In the genomic region with DNA sequence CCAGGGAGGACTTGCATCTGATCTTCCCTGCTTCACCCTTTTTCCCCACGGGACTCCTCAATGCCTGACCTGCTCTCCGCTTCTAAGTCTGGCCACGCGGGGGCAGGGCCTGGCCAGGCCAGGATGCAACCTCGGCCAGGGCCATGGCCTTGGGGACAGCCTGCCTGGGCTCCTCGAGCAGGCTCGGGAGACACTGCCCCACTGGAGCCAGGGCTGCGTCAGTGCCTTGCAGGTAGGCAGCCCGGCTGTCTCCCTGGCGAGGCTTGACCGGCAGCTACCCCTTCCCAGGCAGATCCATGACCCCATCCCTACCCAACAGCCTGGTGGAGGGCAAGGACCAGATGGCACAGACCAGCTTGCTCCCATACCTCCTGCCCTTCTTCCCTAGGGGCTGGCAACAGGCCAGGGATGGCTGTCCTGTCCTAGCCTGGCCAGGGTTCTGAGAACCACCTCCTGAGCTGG, we compare ENCODE assay signal across 1 cellular context.
TF ChIP-seq lines count a peak whose summit lies in the region.

No MANE protein-coding gene starts in this region.

TF ChIP-seq in HepG2, 621 proteins besides CTCF, POLR2A, EP300 and RAD21 (continues in another document):
- 0 out of 2 replicates have a peak, but pooled peaks have one; percentile 37 for TF ChIP-seq ELF3 (CRISPR knock-in tag; IDR thresholded peaks at IDR 0.05)
- peak; percentile 57; the same call in 1 of the 2 replicates for TF ChIP-seq HDAC2 (CRISPR knock-in tag; IDR thresholded peaks at IDR 0.05)
- TF ChIP-seq SALL1 (CRISPR knock-in tag; IDR thresholded peaks at IDR 0.05), result peak; percentile 79
- TF ChIP-seq MYC (CRISPR knock-in tag; IDR thresholded peaks at IDR 0.05; ENCODE audit: borderline replicate concordance), result no peak
- 0 out of 2 replicates have a peak, but pooled peaks have one; percentile 10 for TF ChIP-seq CEBPG (CRISPR knock-in tag; IDR thresholded peaks at IDR 0.05)
- TF ChIP-seq, protein P1, sequence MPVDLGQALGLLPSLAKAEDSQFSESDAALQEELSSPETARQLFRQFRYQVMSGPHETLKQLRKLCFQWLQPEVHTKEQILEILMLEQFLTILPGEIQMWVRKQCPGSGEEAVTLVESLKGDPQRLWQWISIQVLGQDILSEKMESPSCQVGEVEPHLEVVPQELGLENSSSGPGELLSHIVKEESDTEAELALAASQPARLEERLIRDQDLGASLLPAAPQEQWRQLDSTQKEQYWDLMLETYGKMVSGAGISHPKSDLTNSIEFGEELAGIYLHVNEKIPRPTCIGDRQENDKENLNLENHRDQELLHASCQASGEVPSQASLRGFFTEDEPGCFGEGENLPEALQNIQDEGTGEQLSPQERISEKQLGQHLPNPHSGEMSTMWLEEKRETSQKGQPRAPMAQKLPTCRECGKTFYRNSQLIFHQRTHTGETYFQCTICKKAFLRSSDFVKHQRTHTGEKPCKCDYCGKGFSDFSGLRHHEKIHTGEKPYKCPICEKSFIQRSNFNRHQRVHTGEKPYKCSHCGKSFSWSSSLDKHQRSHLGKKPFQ (CRISPR knock-in tag; IDR thresholded peaks at IDR 0.05; ENCODE audit: insufficient replicate concordance), result no peak
- TF ChIP-seq ZNF761 (CRISPR knock-in tag; conservative IDR thresholded peaks at IDR 0.05), result no peak
- TF ChIP-seq MXD4 (CRISPR knock-in tag; IDR thresholded peaks at IDR 0.05), result no peak
- TF ChIP-seq, protein P2, sequence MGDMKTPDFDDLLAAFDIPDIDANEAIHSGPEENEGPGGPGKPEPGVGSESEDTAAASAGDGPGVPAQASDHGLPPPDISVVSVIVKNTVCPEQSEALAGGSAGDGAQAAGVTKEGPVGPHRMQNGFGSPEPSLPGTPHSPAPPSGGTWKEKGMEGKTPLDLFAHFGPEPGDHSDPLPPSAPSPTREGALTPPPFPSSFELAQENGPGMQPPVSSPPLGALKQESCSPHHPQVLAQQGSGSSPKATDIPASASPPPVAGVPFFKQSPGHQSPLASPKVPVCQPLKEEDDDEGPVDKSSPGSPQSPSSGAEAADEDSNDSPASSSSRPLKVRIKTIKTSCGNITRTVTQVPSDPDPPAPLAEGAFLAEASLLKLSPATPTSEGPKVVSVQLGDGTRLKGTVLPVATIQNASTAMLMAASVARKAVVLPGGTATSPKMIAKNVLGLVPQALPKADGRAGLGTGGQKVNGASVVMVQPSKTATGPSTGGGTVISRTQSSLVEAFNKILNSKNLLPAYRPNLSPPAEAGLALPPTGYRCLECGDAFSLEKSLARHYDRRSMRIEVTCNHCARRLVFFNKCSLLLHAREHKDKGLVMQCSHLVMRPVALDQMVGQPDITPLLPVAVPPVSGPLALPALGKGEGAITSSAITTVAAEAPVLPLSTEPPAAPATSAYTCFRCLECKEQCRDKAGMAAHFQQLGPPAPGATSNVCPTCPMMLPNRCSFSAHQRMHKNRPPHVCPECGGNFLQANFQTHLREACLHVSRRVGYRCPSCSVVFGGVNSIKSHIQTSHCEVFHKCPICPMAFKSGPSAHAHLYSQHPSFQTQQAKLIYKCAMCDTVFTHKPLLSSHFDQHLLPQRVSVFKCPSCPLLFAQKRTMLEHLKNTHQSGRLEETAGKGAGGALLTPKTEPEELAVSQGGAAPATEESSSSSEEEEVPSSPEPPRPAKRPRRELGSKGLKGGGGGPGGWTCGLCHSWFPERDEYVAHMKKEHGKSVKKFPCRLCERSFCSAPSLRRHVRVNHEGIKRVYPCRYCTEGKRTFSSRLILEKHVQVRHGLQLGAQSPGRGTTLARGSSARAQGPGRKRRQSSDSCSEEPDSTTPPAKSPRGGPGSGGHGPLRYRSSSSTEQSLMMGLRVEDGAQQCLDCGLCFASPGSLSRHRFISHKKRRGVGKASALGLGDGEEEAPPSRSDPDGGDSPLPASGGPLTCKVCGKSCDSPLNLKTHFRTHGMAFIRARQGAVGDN (CRISPR knock-in tag; IDR thresholded peaks at IDR 0.05), result peak; percentile 84
- peak; percentile 77; the same call in 1 of the 2 replicates for TF ChIP-seq ZNF136 (CRISPR knock-in tag; IDR thresholded peaks at IDR 0.05; ENCODE audit: low read depth)
- no peak for TF ChIP-seq KAT8 (CRISPR knock-in tag; IDR thresholded peaks at IDR 0.05)
- TF ChIP-seq TGIF2 (CRISPR knock-in tag; IDR thresholded peaks at IDR 0.05), result 0 out of 2 replicates have a peak, but pooled peaks have one; percentile 23
- TF ChIP-seq GATAD1 (CRISPR knock-in tag; IDR thresholded peaks at IDR 0.05), result no peak
- TF ChIP-seq, protein P3, sequence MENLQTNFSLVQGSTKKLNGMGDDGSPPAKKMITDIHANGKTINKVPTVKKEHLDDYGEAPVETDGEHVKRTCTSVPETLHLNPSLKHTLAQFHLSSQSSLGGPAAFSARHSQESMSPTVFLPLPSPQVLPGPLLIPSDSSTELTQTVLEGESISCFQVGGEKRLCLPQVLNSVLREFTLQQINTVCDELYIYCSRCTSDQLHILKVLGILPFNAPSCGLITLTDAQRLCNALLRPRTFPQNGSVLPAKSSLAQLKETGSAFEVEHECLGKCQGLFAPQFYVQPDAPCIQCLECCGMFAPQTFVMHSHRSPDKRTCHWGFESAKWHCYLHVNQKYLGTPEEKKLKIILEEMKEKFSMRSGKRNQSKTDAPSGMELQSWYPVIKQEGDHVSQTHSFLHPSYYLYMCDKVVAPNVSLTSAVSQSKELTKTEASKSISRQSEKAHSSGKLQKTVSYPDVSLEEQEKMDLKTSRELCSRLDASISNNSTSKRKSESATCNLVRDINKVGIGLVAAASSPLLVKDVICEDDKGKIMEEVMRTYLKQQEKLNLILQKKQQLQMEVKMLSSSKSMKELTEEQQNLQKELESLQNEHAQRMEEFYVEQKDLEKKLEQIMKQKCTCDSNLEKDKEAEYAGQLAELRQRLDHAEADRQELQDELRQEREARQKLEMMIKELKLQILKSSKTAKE (CRISPR knock-in tag; IDR thresholded peaks at IDR 0.05; ENCODE audit: borderline replicate concordance), result 0 out of 2 replicates have a peak, but pooled peaks have one; percentile 18
- TF ChIP-seq, protein P4, sequence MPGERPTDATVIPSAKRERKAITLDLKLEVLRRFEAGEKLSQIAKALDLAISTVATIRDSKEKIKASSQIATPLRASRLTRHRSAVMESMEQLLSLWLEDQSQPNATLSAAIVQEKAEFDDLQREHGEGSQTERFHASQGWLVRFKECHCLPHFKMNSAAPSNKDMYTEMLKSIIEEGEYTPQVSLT (CRISPR knock-in tag; IDR thresholded peaks at IDR 0.05; ENCODE audit: borderline replicate concordance, low read depth), result no peak
- TF ChIP-seq ZNF225 (CRISPR knock-in tag; IDR thresholded peaks at IDR 0.05), result 0 out of 2 replicates have a peak, but pooled peaks have one; percentile 35
- peak; percentile 99 for TF ChIP-seq STAG1 (CRISPR knock-in tag; IDR thresholded peaks at IDR 0.05)
- no peak for TF ChIP-seq SOX13 (IDR thresholded peaks at IDR 0.05)
- TF ChIP-seq SOX13 (CRISPR knock-in tag; conservative IDR thresholded peaks at IDR 0.05 in 1 of 2, IDR thresholded peaks at IDR 0.05 in 1 of 2), result 0 out of 4 replicates have a peak, but pooled peaks of 1 of the 2 experiments have one; percentile 19
- 0 out of 2 replicates have a peak, but pooled peaks have one; percentile 17 for TF ChIP-seq ZNF331 (CRISPR knock-in tag; IDR thresholded peaks at IDR 0.05)
- TF ChIP-seq, protein P5, sequence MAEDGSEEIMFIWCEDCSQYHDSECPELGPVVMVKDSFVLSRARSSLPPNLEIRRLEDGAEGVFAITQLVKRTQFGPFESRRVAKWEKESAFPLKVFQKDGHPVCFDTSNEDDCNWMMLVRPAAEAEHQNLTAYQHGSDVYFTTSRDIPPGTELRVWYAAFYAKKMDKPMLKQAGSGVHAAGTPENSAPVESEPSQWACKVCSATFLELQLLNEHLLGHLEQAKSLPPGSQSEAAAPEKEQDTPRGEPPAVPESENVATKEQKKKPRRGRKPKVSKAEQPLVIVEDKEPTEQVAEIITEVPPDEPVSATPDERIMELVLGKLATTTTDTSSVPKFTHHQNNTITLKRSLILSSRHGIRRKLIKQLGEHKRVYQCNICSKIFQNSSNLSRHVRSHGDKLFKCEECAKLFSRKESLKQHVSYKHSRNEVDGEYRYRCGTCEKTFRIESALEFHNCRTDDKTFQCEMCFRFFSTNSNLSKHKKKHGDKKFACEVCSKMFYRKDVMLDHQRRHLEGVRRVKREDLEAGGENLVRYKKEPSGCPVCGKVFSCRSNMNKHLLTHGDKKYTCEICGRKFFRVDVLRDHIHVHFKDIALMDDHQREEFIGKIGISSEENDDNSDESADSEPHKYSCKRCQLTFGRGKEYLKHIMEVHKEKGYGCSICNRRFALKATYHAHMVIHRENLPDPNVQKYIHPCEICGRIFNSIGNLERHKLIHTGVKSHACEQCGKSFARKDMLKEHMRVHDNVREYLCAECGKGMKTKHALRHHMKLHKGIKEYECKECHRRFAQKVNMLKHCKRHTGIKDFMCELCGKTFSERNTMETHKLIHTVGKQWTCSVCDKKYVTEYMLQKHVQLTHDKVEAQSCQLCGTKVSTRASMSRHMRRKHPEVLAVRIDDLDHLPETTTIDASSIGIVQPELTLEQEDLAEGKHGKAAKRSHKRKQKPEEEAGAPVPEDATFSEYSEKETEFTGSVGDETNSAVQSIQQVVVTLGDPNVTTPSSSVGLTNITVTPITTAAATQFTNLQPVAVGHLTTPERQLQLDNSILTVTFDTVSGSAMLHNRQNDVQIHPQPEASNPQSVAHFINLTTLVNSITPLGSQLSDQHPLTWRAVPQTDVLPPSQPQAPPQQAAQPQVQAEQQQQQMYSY (CRISPR knock-in tag; IDR thresholded peaks at IDR 0.05), result no peak
- peak; percentile 24; the same call in 1 of the 2 replicates for TF ChIP-seq ZNF792 (CRISPR knock-in tag; IDR thresholded peaks at IDR 0.05)
- TF ChIP-seq, protein P6, sequence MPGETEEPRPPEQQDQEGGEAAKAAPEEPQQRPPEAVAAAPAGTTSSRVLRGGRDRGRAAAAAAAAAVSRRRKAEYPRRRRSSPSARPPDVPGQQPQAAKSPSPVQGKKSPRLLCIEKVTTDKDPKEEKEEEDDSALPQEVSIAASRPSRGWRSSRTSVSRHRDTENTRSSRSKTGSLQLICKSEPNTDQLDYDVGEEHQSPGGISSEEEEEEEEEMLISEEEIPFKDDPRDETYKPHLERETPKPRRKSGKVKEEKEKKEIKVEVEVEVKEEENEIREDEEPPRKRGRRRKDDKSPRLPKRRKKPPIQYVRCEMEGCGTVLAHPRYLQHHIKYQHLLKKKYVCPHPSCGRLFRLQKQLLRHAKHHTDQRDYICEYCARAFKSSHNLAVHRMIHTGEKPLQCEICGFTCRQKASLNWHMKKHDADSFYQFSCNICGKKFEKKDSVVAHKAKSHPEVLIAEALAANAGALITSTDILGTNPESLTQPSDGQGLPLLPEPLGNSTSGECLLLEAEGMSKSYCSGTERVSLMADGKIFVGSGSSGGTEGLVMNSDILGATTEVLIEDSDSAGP (CRISPR knock-in tag; IDR thresholded peaks at IDR 0.05; ENCODE audit: borderline replicate concordance), result peak; percentile 64; the same call in 1 of the 2 replicates
- TF ChIP-seq FOXC1 (CRISPR knock-in tag; IDR thresholded peaks at IDR 0.05; ENCODE audit: borderline replicate concordance), result peak; percentile 49; the same call in 1 of the 2 replicates
- 0 out of 2 replicates have a peak, but pooled peaks have one; percentile 37 for TF ChIP-seq ZNF547 (CRISPR knock-in tag; IDR thresholded peaks at IDR 0.05)
- TF ChIP-seq HOXA3 (CRISPR knock-in tag; IDR thresholded peaks at IDR 0.05), result peak; percentile 56; the same call in 1 of the 2 replicates
- no peak for TF ChIP-seq HNF4G (IDR thresholded peaks at IDR 0.05; ENCODE audit: borderline replicate concordance, low read depth, low read length)
- peak; percentile 30; the same call in 1 of the 2 replicates for TF ChIP-seq HNF4G (CRISPR knock-in tag; IDR thresholded peaks at IDR 0.05; ENCODE audit: borderline replicate concordance, low read depth)
- TF ChIP-seq, protein P7, sequence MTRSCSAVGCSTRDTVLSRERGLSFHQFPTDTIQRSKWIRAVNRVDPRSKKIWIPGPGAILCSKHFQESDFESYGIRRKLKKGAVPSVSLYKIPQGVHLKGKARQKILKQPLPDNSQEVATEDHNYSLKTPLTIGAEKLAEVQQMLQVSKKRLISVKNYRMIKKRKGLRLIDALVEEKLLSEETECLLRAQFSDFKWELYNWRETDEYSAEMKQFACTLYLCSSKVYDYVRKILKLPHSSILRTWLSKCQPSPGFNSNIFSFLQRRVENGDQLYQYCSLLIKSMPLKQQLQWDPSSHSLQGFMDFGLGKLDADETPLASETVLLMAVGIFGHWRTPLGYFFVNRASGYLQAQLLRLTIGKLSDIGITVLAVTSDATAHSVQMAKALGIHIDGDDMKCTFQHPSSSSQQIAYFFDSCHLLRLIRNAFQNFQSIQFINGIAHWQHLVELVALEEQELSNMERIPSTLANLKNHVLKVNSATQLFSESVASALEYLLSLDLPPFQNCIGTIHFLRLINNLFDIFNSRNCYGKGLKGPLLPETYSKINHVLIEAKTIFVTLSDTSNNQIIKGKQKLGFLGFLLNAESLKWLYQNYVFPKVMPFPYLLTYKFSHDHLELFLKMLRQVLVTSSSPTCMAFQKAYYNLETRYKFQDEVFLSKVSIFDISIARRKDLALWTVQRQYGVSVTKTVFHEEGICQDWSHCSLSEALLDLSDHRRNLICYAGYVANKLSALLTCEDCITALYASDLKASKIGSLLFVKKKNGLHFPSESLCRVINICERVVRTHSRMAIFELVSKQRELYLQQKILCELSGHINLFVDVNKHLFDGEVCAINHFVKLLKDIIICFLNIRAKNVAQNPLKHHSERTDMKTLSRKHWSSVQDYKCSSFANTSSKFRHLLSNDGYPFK (CRISPR knock-in tag; IDR thresholded peaks at IDR 0.05; ENCODE audit: borderline replicate concordance), result no peak
- TF ChIP-seq ZNF550 (CRISPR knock-in tag; IDR thresholded peaks at IDR 0.05; ENCODE audit: borderline replicate concordance), result 0 out of 2 replicates have a peak, but pooled peaks have one; percentile 44
- 0 out of 2 replicates have a peak, but pooled peaks have one; percentile 63 for TF ChIP-seq MED1 (CRISPR knock-in tag; IDR thresholded peaks at IDR 0.05)
- TF ChIP-seq, protein P8, sequence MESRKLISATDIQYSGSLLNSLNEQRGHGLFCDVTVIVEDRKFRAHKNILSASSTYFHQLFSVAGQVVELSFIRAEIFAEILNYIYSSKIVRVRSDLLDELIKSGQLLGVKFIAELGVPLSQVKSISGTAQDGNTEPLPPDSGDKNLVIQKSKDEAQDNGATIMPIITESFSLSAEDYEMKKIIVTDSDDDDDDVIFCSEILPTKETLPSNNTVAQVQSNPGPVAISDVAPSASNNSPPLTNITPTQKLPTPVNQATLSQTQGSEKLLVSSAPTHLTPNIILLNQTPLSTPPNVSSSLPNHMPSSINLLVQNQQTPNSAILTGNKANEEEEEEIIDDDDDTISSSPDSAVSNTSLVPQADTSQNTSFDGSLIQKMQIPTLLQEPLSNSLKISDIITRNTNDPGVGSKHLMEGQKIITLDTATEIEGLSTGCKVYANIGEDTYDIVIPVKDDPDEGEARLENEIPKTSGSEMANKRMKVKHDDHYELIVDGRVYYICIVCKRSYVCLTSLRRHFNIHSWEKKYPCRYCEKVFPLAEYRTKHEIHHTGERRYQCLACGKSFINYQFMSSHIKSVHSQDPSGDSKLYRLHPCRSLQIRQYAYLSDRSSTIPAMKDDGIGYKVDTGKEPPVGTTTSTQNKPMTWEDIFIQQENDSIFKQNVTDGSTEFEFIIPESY (CRISPR knock-in tag; IDR thresholded peaks at IDR 0.05), result peak; percentile 86
- TF ChIP-seq XRCC5 (optimal IDR thresholded peaks at IDR 0.05; ENCODE audit: low read length), result peak; percentile 50
- TF ChIP-seq ZNF879 (CRISPR knock-in tag; IDR thresholded peaks at IDR 0.05), result no peak
- peak; percentile 50 for TF ChIP-seq RXRA (CRISPR knock-in tag; IDR thresholded peaks at IDR 0.05)
- TF ChIP-seq GABPB1 (CRISPR knock-in tag; IDR thresholded peaks at IDR 0.05), result peak; percentile 47; the same call in 1 of the 2 replicates
